In the genomic region with DNA sequence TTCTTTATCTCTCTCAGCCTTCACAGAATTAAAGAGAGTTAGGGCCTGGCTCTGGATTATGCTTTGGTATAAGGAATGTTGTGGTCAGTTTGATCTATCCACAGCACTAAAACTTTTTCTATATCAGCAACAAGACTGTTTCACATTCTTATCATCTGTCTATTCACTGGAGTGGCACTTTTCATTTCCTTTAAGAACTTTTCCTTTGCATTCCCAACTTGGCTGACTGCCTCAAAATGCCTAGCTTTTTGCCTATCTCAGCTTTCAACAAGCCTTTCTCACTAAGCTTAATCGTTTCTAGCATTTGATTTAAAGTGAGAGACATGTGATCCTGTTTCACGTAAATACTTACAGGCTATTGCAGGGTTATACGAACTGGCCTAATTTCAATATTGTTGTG, we compare ENCODE assay signal across 1 cellular context.
TF ChIP-seq lines count a peak whose summit lies in the region.

No MANE protein-coding gene starts in this region.

TF ChIP-seq in GM23338, 12 proteins besides CTCF, POLR2A, EP300 and RAD21 (continued from another document):
- TF ChIP-seq, protein P1, sequence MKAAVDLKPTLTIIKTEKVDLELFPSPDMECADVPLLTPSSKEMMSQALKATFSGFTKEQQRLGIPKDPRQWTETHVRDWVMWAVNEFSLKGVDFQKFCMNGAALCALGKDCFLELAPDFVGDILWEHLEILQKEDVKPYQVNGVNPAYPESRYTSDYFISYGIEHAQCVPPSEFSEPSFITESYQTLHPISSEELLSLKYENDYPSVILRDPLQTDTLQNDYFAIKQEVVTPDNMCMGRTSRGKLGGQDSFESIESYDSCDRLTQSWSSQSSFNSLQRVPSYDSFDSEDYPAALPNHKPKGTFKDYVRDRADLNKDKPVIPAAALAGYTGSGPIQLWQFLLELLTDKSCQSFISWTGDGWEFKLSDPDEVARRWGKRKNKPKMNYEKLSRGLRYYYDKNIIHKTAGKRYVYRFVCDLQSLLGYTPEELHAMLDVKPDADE (IDR thresholded peaks at IDR 0.05) = no peak
- no peak for TF ChIP-seq EZH2phosphoT487 (IDR thresholded peaks at IDR 0.05; ENCODE audit: unreplicated experiment)
